Comparison of ENCODE assay signal across 1 cellular context in genomic region chr11:921921-922678, GRCh38.
TF ChIP-seq lines count a peak whose summit lies in the region.

No MANE protein-coding gene starts in this region.

TF ChIP-seq in HepG2, 621 proteins besides CTCF, POLR2A, EP300 and RAD21 (continues in another document):
- TF ChIP-seq ZFP91 (CRISPR knock-in tag; IDR thresholded peaks at IDR 0.05; ENCODE audit: borderline replicate concordance) (0 out of 2 replicates have a peak, but pooled peaks have one; percentile 11), BORCS8-MEF2B (CRISPR knock-in tag; IDR thresholded peaks at IDR 0.05) (peak; percentile 30; the same call in 1 of the 2 replicates), ZFP41 (CRISPR knock-in tag; IDR thresholded peaks at IDR 0.05; ENCODE audit: borderline replicate concordance) (no peak), SAP130 (CRISPR knock-in tag; IDR thresholded peaks at IDR 0.05; ENCODE audit: low read depth) (peak; percentile 26; the same call in 1 of the 2 replicates), NFKB2 (CRISPR knock-in tag; IDR thresholded peaks at IDR 0.05; ENCODE audit: borderline replicate concordance) (0 out of 2 replicates have a peak, but pooled peaks have one; percentile 39), ZNF3 (CRISPR knock-in tag; IDR thresholded peaks at IDR 0.05) (no peak), ZKSCAN8 (CRISPR knock-in tag; IDR thresholded peaks at IDR 0.05; ENCODE audit: borderline replicate concordance) (no peak), ZNF710 (CRISPR knock-in tag; IDR thresholded peaks at IDR 0.05; ENCODE audit: borderline replicate concordance) (0 out of 2 replicates have a peak, but pooled peaks have one; percentile 6), ZNF333 (CRISPR knock-in tag; IDR thresholded peaks at IDR 0.05; ENCODE audit: borderline replicate concordance) (no peak), ZNF776 (CRISPR knock-in tag; IDR thresholded peaks at IDR 0.05) (peak; percentile 61; the same call in 1 of the 2 replicates), ZNF350 (CRISPR knock-in tag; IDR thresholded peaks at IDR 0.05; ENCODE audit: borderline replicate concordance, low read depth) (0 out of 2 replicates have a peak, but pooled peaks have one; percentile 6), ZBTB43 (CRISPR knock-in tag; conservative IDR thresholded peaks at IDR 0.05) (0 out of 2 replicates have a peak, but pooled peaks have one; percentile 39), DRAP1 (CRISPR knock-in tag; IDR thresholded peaks at IDR 0.05) (peak; percentile 16; the same call in 1 of the 2 replicates), ZNF687 (CRISPR knock-in tag; IDR thresholded peaks at IDR 0.05) (peak; percentile 68), ZBTB44 (CRISPR knock-in tag; IDR thresholded peaks at IDR 0.05) (no peak), MED8 (CRISPR knock-in tag; IDR thresholded peaks at IDR 0.05; ENCODE audit: insufficient replicate concordance) (no peak), ZNF329 (CRISPR knock-in tag; IDR thresholded peaks at IDR 0.05; ENCODE audit: low read depth) (no peak), BCL3 (CRISPR knock-in tag; IDR thresholded peaks at IDR 0.05) (0 out of 2 replicates have a peak, but pooled peaks have one; percentile 55), GATAD2A (CRISPR knock-in tag; IDR thresholded peaks at IDR 0.05) (no peak), NFE2L1 (CRISPR knock-in tag; IDR thresholded peaks at IDR 0.05; ENCODE audit: borderline replicate concordance) (no peak), ZNF121 (CRISPR knock-in tag; IDR thresholded peaks at IDR 0.05) (peak; percentile 54; the same call in 1 of the 2 replicates), ZNF441 (CRISPR knock-in tag; IDR thresholded peaks at IDR 0.05; ENCODE audit: borderline replicate concordance) (0 out of 2 replicates have a peak, but pooled peaks have one; percentile 18), ZSCAN29 (CRISPR knock-in tag; conservative IDR thresholded peaks at IDR 0.05) (no peak), ZSCAN30 (CRISPR knock-in tag; IDR thresholded peaks at IDR 0.05) (no peak), ZBTB7A (CRISPR knock-in tag; IDR thresholded peaks at IDR 0.05) (peak; percentile 43; the same call in 1 of the 2 replicates), LCORL (IDR thresholded peaks at IDR 0.05) (no peak), LCORL (CRISPR knock-in tag; IDR thresholded peaks at IDR 0.05) (peak; percentile 3; the same call in 1 of the 2 replicates), ZNF878 (CRISPR knock-in tag; IDR thresholded peaks at IDR 0.05) (no peak), TFAP4 (IDR thresholded peaks at IDR 0.05; ENCODE audit: borderline replicate concordance, low read depth) (peak; percentile 64), TMF1 (CRISPR knock-in tag; IDR thresholded peaks at IDR 0.05; ENCODE audit: low read depth) (no peak), SNAPC2 (CRISPR knock-in tag; IDR thresholded peaks at IDR 0.05) (no peak), ATM (IDR thresholded peaks at IDR 0.05; ENCODE audit: borderline replicate concordance) (no peak), HMGXB3 (CRISPR knock-in tag; IDR thresholded peaks at IDR 0.05; ENCODE audit: borderline replicate concordance) (no peak), SNRNP70 (IDR thresholded peaks at IDR 0.05; ENCODE audit: low read depth, low read length) (no peak), HMGA1 (CRISPR knock-in tag; conservative IDR thresholded peaks at IDR 0.05) (no peak), ZNF180 (CRISPR knock-in tag; IDR thresholded peaks at IDR 0.05; ENCODE audit: borderline replicate concordance, low read depth) (no peak), IRF9 (CRISPR knock-in tag; IDR thresholded peaks at IDR 0.05; ENCODE audit: borderline replicate concordance) (0 out of 2 replicates have a peak, but pooled peaks have one; percentile 22), THAP8 (CRISPR knock-in tag; IDR thresholded peaks at IDR 0.05; ENCODE audit: borderline replicate concordance) (no peak), SNAPC5 (CRISPR knock-in tag; IDR thresholded peaks at IDR 0.05; ENCODE audit: borderline replicate concordance) (no peak)
